ENCODE assay signal across 7 cellular contexts in genomic region chr1:116631996-116632925, GRCh38. TPM values are rescaled to one million over a fixed set of nuclear protein-coding genes. Genes with fewer than 3 reads are reported as not detected.
DNase-seq lines count a peak whose midpoint lies in the region; ATAC-seq and TF ChIP-seq lines count a peak whose summit lies in the region.
"Not testable (repeated sequence)": the region's sequence is repeated elsewhere in the genome, so short reads cannot be mapped to it uniquely, and the experiment has no call there.

No MANE protein-coding gene starts in this region.

- H3K9ac ChIP-seq in PC-3 (ENCODE audit: low read length), result not testable (repeated sequence)

- peaks cover 15% of the 10 kb centered on the region for H3K9me3 Mint-ChIP-seq in nephron progenitor cell
- not testable (repeated sequence) for H3K9me3 Mint-ChIP-seq in stimulated activated memory B cell treated with anti-CD40 and anti-IgM and Interleukin-4, amounts not matched to agents 10 μg/mL and 1 μg/mL and 100 μg/mL, for 72 hours

- H2AFZ ChIP-seq in PC-3 (ENCODE audit: low read length), result not testable (repeated sequence)

- not testable (repeated sequence) for H3K27me3 Mint-ChIP-seq in nephron progenitor cell (ENCODE audit: low read depth, poor library complexity); stimulated activated memory B cell treated with anti-CD40 and anti-IgM and Interleukin-4, amounts not matched to agents 10 μg/mL and 1 μg/mL and 100 μg/mL, for 72 hours

- H3K4me2 ChIP-seq in PC-3 (ENCODE audit: low read length), result peak overlapping the region; percentile 21

- BruUV-seq in PC-3 (replicated peaks; lab: Mats Ljungman, UMichigan), result not testable (repeated sequence)

- not testable (repeated sequence) for H3K79me2 ChIP-seq in PC-3 (ENCODE audit: low read length)

- intact Hi-C loops in PC-3 (cut with micrococcal nuclease), result not testable (repeated sequence)

- H3F3A ChIP-seq in PC-3 (ENCODE audit: low read length, unreplicated experiment), result not testable (repeated sequence)

- not testable (repeated sequence) for H3K4me3 ChIP-seq in PC-3 (ENCODE audit: low read length); epithelial cell of esophagus (ENCODE audit: low read length)

- H3K27me3 ChIP-seq in PC-3 (ENCODE audit: low read length), result not testable (repeated sequence)

- peak overlapping the region; percentile 12 for H3K27ac ChIP-seq in PC-3 (ENCODE audit: low read length)
- peak overlapping the region; percentile 77 for H3K27ac ChIP-seq in VCaP

- H3K4me1 Mint-ChIP-seq in nephron progenitor cell, result peaks cover 59% of the 10 kb centered on the region
- H3K4me1 Mint-ChIP-seq in stimulated activated memory B cell treated with anti-CD40 and anti-IgM and Interleukin-4, amounts not matched to agents 10 μg/mL and 1 μg/mL and 100 μg/mL, for 72 hours, result peaks cover 25% of the 10 kb centered on the region

- H3K9me3 ChIP-seq in PC-3 (ENCODE audit: low read length), result not testable (repeated sequence)

- not testable (repeated sequence) for H3K9me2 ChIP-seq in PC-3 (replicated peaks; ENCODE audit: low read length)

- not testable (repeated sequence) for TF ChIP-seq CTCF in PC-3 (conservative IDR thresholded peaks at IDR 0.05; ENCODE audit: low read depth, low read length); VCaP (conservative IDR thresholded peaks at IDR 0.05); epithelial cell of esophagus (IDR thresholded peaks at IDR 0.05; ENCODE audit: insufficient read depth, low read depth, low read length, missing control alignments); nephron progenitor cell (IDR thresholded peaks at IDR 0.05)

- H4K20me1 ChIP-seq in PC-3 (ENCODE audit: low read length), result not testable (repeated sequence)

- DNase-seq in ELF-1 (ENCODE audit: low read depth, low spot score) (peak; percentile 75), PC-3 (peak; percentile 42), epithelial cell of esophagus (ENCODE audit: low read depth) (peak; percentile 51), left kidney (ENCODE audit: low read depth, low spot score) (peak; percentile 45)
- not testable (repeated sequence) for DNase-seq in nephron progenitor cell

- peak overlapping the region; percentile 13 for H3K4me3 Mint-ChIP-seq in nephron progenitor cell
- H3K4me3 Mint-ChIP-seq in stimulated activated memory B cell treated with anti-CD40 and anti-IgM and Interleukin-4, amounts not matched to agents 10 μg/mL and 1 μg/mL and 100 μg/mL, for 72 hours, result not testable (repeated sequence)

- H3K4me1 ChIP-seq in PC-3 (ENCODE audit: insufficient read depth, low read length), result not testable (repeated sequence)

- CTCF ChIA-PET in PC-3 (lab: Charles Lee), result not testable (repeated sequence)

- H3K27ac Mint-ChIP-seq in nephron progenitor cell, result not testable (repeated sequence)
- H3K27ac Mint-ChIP-seq in stimulated activated memory B cell treated with anti-CD40 and anti-IgM and Interleukin-4, amounts not matched to agents 10 μg/mL and 1 μg/mL and 100 μg/mL, for 72 hours, result peak overlapping the region; percentile 8

- POLR2A ChIA-PET in PC-3 (lab: Charles Lee; ENCODE audit: unreplicated experiment), result not testable (repeated sequence)

- peaks cover 31% of the 10 kb centered on the region for H3K36me3 Mint-ChIP-seq in nephron progenitor cell (ENCODE audit: low read depth)
- peaks cover 23% of the 10 kb centered on the region for H3K36me3 Mint-ChIP-seq in stimulated activated memory B cell treated with anti-CD40 and anti-IgM and Interleukin-4, amounts not matched to agents 10 μg/mL and 1 μg/mL and 100 μg/mL, for 72 hours

- not testable (repeated sequence) for ATAC-seq in PC-3; stimulated activated memory B cell treated with anti-CD40 and anti-IgM and Interleukin-4, amounts not matched to agents 10 μg/mL and 1 μg/mL and 100 μg/mL, for 72 hours

- H3K36me3 ChIP-seq in PC-3 (ENCODE audit: low read depth, low read length), result not testable (repeated sequence)

RNA-seq across cellular contexts. Expression of gene IGSF3, which starts 35.3 kb away (rescaled TPM):
- 15.5 and 17.2 TPM in 2 replicates for total RNA-seq in PC-3 (2014; rRNA removed)
